In the genomic region with DNA sequence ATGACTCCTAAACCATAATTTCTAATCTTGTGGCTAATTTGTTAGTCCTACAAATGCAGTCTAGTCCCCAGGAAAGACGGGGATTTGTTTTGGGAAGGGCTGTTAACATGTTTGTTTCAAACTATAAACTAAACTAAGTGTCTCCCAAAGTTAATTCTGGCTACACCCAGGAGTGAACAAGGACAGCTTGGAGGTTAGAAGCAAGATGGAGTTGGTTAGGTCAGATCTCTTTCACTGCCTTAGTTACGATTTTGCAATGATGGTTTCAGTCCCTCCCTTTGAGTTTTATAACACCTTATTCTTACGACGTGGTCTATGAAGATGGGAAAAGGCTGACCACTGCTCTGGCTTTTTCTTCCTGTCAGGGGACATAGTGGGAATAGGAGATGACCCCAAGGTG, we compare ENCODE assay signal across 32 cellular contexts. TPM values are rescaled to one million over a fixed set of nuclear protein-coding genes. Genes with fewer than 3 reads are reported as not detected.
"Had no signal": no experiment of that assay in that cellular context is flagged by ENCODE, and none has a peak within 500 bp of the region (broad histone marks: within the 10 kb centered on the region; RNA-seq: fewer than 3 reads in every experiment).

No MANE protein-coding gene starts in this region.

- H3K27me3 Mint-ChIP-seq: type B pancreatic cell had no signal

- H3K9me3 Mint-ChIP-seq: type B pancreatic cell had no signal

- H3K9me3 ChIP-seq: suprapubic skin, testis, thyroid gland, upper lobe of right lung, uterus, vagina had no signal

- H3K27ac ChIP-seq: stomach, suprapubic skin, testis, thoracic aorta, thyroid gland, tibial artery, tibial nerve, transverse colon, upper lobe of left lung, upper lobe of right lung, uterus, vagina had no signal

- DNase-seq: stimulated activated CD4-positive, alpha-beta T cell treated with anti-CD3 and anti-CD28 coated beads, Interleukin-2, amount 100 ng/mL, for 48 hours; stimulated activated CD4-positive, alpha-beta T cell treated with anti-CD3 and anti-CD28 coated beads, Interleukin-4, amount 100 ng/mL, for 1 hour; stimulated activated CD4-positive, alpha-beta T cell treated with anti-CD3 and anti-CD28 coated beads, Interleukin-4, amount 100 ng/mL, for 24 hours; stimulated activated CD4-positive, alpha-beta T cell treated with anti-CD3 and anti-CD28 coated beads, Interleukin-4, amount 100 ng/mL, for 4 hours; stimulated activated CD8-positive, alpha-beta memory T cell treated with anti-CD3 and anti-CD28 coated beads, Interleukin-4, amount 100 ng/mL, for 48 hours; stimulated activated naive B cell treated with anti-CD40 and anti-IgM and Interleukin-4, amounts not matched to agents 10 μg/mL and 1 μg/mL and 100 μg/mL, for 72 hours; stimulated activated naive CD4-positive, alpha-beta T cell; stimulated activated naive CD4-positive, alpha-beta T cell treated with Interleukin-2 at 50 U/mL for 16 hours; stimulated activated naive CD8-positive, alpha-beta T cell treated with anti-CD3 and anti-CD28 coated beads, Interleukin-15, amount 100 ng/mL, for 72 hours; stimulated activated naive CD8-positive, alpha-beta T cell treated with anti-CD3 and anti-CD28 coated beads, Interleukin-15, Interleukin-2, amounts not matched to agents 100 U/mL and 50 U/mL, for 24 hours; stomach; substantia nigra; testis; thyroid gland; tibial artery; transverse colon; trophoblast cell; upper lobe of left lung; upper lobe of right lung; uterus had no signal

- H3K27me3 ChIP-seq: stomach, suprapubic skin, testis, thyroid gland, tibial artery, tibial nerve, transverse colon, upper lobe of left lung, upper lobe of right lung, uterus, vagina had no signal

- H3K36me3 Mint-ChIP-seq: stimulated activated effector memory CD8-positive, alpha-beta T cell treated with anti-CD3 and anti-CD28 coated beads, Interleukin-12 subunit alpha, Interleukin-12 subunit beta, amount 100 ng/mL, for 72 hours; stimulated activated naive B cell treated with anti-CD40 and anti-IgM and Interleukin-4, amounts not matched to agents 10 μg/mL and 1 μg/mL and 100 μg/mL, for 72 hours; type B pancreatic cell had no signal

- H3K4me3 ChIP-seq: stomach, suprapubic skin, testis, thoracic aorta, thyroid gland, tibial artery, tibial nerve, transverse colon, upper lobe of left lung, upper lobe of right lung, uterus, vagina had no signal

- ATAC-seq: stimulated activated effector memory CD8-positive, alpha-beta T cell treated with anti-CD3 and anti-CD28 coated beads, Interleukin-12 subunit alpha, Interleukin-12 subunit beta, amount 100 ng/mL, for 72 hours; stimulated activated memory B cell treated with anti-CD40 and anti-IgM and Interleukin-4, amounts not matched to agents 10 μg/mL and 1 μg/mL and 100 μg/mL, for 72 hours; stimulated activated naive B cell treated with anti-CD40 and anti-IgM and Interleukin-4, amounts not matched to agents 10 μg/mL and 1 μg/mL and 100 μg/mL, for 72 hours; stimulated activated naive CD8-positive, alpha-beta T cell treated with anti-CD3 and anti-CD28 coated beads, Interleukin-15, amount 100 ng/mL, for 72 hours; stimulated activated naive CD8-positive, alpha-beta T cell treated with anti-CD3 and anti-CD28 coated beads, Interleukin-15, Interleukin-2, amounts not matched to agents 100 U/mL and 50 U/mL, for 24 hours; upper lobe of right lung had no signal

- H3K4me1 ChIP-seq: suprapubic skin, testis, thyroid gland, tibial artery, tibial nerve, transverse colon, upper lobe of left lung, upper lobe of right lung, uterus had no signal

- FAIRE-seq: urothelium cell line had no signal

- H3K27ac Mint-ChIP-seq: stimulated activated effector memory CD8-positive, alpha-beta T cell treated with anti-CD3 and anti-CD28 coated beads, Interleukin-12 subunit alpha, Interleukin-12 subunit beta, amount 100 ng/mL, for 72 hours; stimulated activated memory B cell treated with anti-CD40 and anti-IgM and Interleukin-4, amounts not matched to agents 10 μg/mL and 1 μg/mL and 100 μg/mL, for 72 hours; stimulated activated naive B cell treated with anti-CD40 and anti-IgM and Interleukin-4, amounts not matched to agents 10 μg/mL and 1 μg/mL and 100 μg/mL, for 72 hours; stimulated activated naive CD8-positive, alpha-beta T cell treated with anti-CD3 and anti-CD28 coated beads, Interleukin-15, amount 100 ng/mL, for 72 hours; stimulated activated naive CD8-positive, alpha-beta T cell treated with anti-CD3 and anti-CD28 coated beads, Interleukin-15, Interleukin-2, amounts not matched to agents 100 ng/mL and 50 ng/mL, for 24 hours; type B pancreatic cell had no signal

- H3K36me3 ChIP-seq: stomach, suprapubic skin, thoracic aorta, thyroid gland, tibial artery, tibial nerve, transverse colon, upper lobe of left lung, upper lobe of right lung, uterus, vagina had no signal

- H3K4me1 Mint-ChIP-seq: stimulated activated effector memory CD8-positive, alpha-beta T cell treated with anti-CD3 and anti-CD28 coated beads, Interleukin-12 subunit alpha, Interleukin-12 subunit beta, amount 100 ng/mL, for 72 hours; stimulated activated memory B cell treated with anti-CD40 and anti-IgM and Interleukin-4, amounts not matched to agents 10 μg/mL and 1 μg/mL and 100 μg/mL, for 72 hours; stimulated activated naive B cell treated with anti-CD40 and anti-IgM and Interleukin-4, amounts not matched to agents 10 μg/mL and 1 μg/mL and 100 μg/mL, for 72 hours had no signal

- H3K4me3 Mint-ChIP-seq: stimulated activated effector memory CD8-positive, alpha-beta T cell treated with anti-CD3 and anti-CD28 coated beads, Interleukin-12 subunit alpha, Interleukin-12 subunit beta, amount 100 ng/mL, for 72 hours; stimulated activated memory B cell treated with anti-CD40 and anti-IgM and Interleukin-4, amounts not matched to agents 10 μg/mL and 1 μg/mL and 100 μg/mL, for 72 hours; stimulated activated naive B cell treated with anti-CD40 and anti-IgM and Interleukin-4, amounts not matched to agents 10 μg/mL and 1 μg/mL and 100 μg/mL, for 72 hours; stimulated activated naive CD8-positive, alpha-beta T cell treated with anti-CD3 and anti-CD28 coated beads, Interleukin-15, amount 100 ng/mL, for 72 hours; stimulated activated naive CD8-positive, alpha-beta T cell treated with anti-CD3 and anti-CD28 coated beads, Interleukin-15, Interleukin-2, amounts not matched to agents 100 ng/mL and 50 ng/mL, for 24 hours; type B pancreatic cell had no signal

RNA-seq across cellular contexts. Expression of gene IL2, which starts 27.0 kb away (rescaled TPM):
- total RNA-seq: subcutaneous adipose tissue, suprapubic skin, temporal lobe, testis, thoracic aorta, thyroid gland, transverse colon, upper lobe of right lung, urinary bladder, uterus, vagina had no signal
- polyA plus RNA-seq: stomach, urinary bladder had no signal
